In genomic region chr11:129458278-129458677, GRCh38 we compare ENCODE assay signal across 16 cellular contexts.
"Had no signal": no experiment of that assay in that cellular context is flagged by ENCODE, and none has a peak within 500 bp of the region (broad histone marks: within the 10 kb centered on the region; RNA-seq: fewer than 3 reads in every experiment).

No MANE protein-coding gene starts in this region.

- H3K4me3 ChIP-seq: gastrocnemius medialis, heart right ventricle, ovary, thyroid gland had no signal

- H3K4me1 Mint-ChIP-seq: activated naive CD4-positive, alpha-beta T cell treated with anti-CD3 and anti-CD28 coated beads, Interleukin-2, amount 50 U/mL, for 24 hours; stimulated activated naive CD8-positive, alpha-beta T cell treated with anti-CD3 and anti-CD28 coated beads, Interleukin-15, amount 100 ng/mL, for 72 hours; T-helper 17 cell had no signal

- H3K36me3 ChIP-seq: gastrocnemius medialis, heart right ventricle, ovary, thyroid gland had no signal

- ATAC-seq: gastrocnemius medialis, heart right ventricle, left ventricle myocardium superior, T-helper 17 cell had no signal

- DNase-seq: activated CD4-positive, alpha-beta T cell treated with anti-CD3 and anti-CD28 coated beads, Interleukin-2, amount 50 U/mL, for 4 hours; activated effector memory CD4-positive, alpha-beta T cell treated with Interleukin-2 at 50 U/mL for 16 hours; activated T-cell treated with anti-CD3 and anti-CD28 coated beads, Interleukin-2, amount 50 U/mL, for 1 hour; cerebellar nuclear complex; gastrocnemius medialis; heart right ventricle; left ventricle myocardium superior; mesendoderm; ovary; stimulated activated CD4-positive, alpha-beta T cell treated with anti-CD3 and anti-CD28 coated beads, Interleukin-15, amount 100 ng/mL, for 24 hours; stimulated activated CD4-positive, alpha-beta T cell treated with anti-CD3 and anti-CD28 coated beads, Interleukin-4, amount 100 ng/mL, for 24 hours; stimulated activated naive CD8-positive, alpha-beta T cell treated with anti-CD3 and anti-CD28 coated beads, Interleukin-15, amount 100 ng/mL, for 72 hours; T-helper 17 cell; thyroid gland had no signal

- H3K9me3 Mint-ChIP-seq: activated naive CD4-positive, alpha-beta T cell treated with anti-CD3 and anti-CD28 coated beads, Interleukin-2, amount 50 U/mL, for 24 hours had no signal

- H3K9me3 ChIP-seq: gastrocnemius medialis, ovary, thyroid gland had no signal

- H3K27ac ChIP-seq: gastrocnemius medialis, heart right ventricle, ovary, thyroid gland had no signal

- H3K27ac Mint-ChIP-seq: activated naive CD4-positive, alpha-beta T cell treated with anti-CD3 and anti-CD28 coated beads, Interleukin-2, amount 50 U/mL, for 24 hours; stimulated activated naive CD8-positive, alpha-beta T cell treated with anti-CD3 and anti-CD28 coated beads, Interleukin-15, amount 100 ng/mL, for 72 hours; T-helper 17 cell had no signal

- H3K27me3 ChIP-seq: gastrocnemius medialis, ovary, thyroid gland had no signal

- H3K4me1 ChIP-seq: gastrocnemius medialis, heart right ventricle, thyroid gland had no signal

- H3K4me3 Mint-ChIP-seq: activated naive CD4-positive, alpha-beta T cell treated with anti-CD3 and anti-CD28 coated beads, Interleukin-2, amount 50 U/mL, for 24 hours; neural crest cell; stimulated activated naive CD8-positive, alpha-beta T cell treated with anti-CD3 and anti-CD28 coated beads, Interleukin-15, amount 100 ng/mL, for 72 hours; T-helper 17 cell had no signal
